In genomic region chr1:99969260-99969728, GRCh38 we compare ENCODE assay signal across 8 cellular contexts. TPM values are rescaled to one million over a fixed set of nuclear protein-coding genes. Genes with fewer than 3 reads are reported as not detected.
DNase-seq lines count a peak whose midpoint lies in the region; ATAC-seq and TF ChIP-seq lines count a peak whose summit lies in the region.

No MANE protein-coding gene starts in this region.

- no peak for TF ChIP-seq CTCF in HL-60 (IDR thresholded peaks at IDR 0.05; ENCODE audit: insufficient read depth, low read length)
- TF ChIP-seq CTCF in ascending aorta (IDR thresholded peaks at IDR 0.05) = no peak
- no peak for TF ChIP-seq CTCF in thyroid gland (IDR thresholded peaks at IDR 0.05)

- peaks cover 0 to 11% of the 10 kb centered on the region in 2 donors for H3K36me3 Mint-ChIP-seq in CD4-positive, alpha-beta memory T cell

- H3K4me1 Mint-ChIP-seq in CD4-positive, alpha-beta memory T cell = peaks cover 16 to 47% (median 32%) of the 10 kb centered on the region in 4 donors

- POLR2A ChIA-PET in CD4-positive, alpha-beta memory T cell (lab: Charles Lee; ENCODE audit: partially characterized antibody) = interaction anchor here (0.9 to 2.2 kb wide), 10 partner anchors 22 to 925 kb away, joined by 3 to 41 read pairs (median 4); partner anchors contain the start of genes AGL, DBT, EXTL2 and SASS6

- no peaks in the 10 kb centered on the region for H3K27me3 Mint-ChIP-seq in CD4-positive, alpha-beta memory T cell

- 11 to 13% methylated on average over 6 of the region's 6 CpGs for WGBS in thyroid gland, 2 donors

- H3K27ac Mint-ChIP-seq in CD4-positive, alpha-beta memory T cell = peak overlapping the region; percentile 87 to 95 (median 91)

- H3K27me3 ChIP-seq in CD4-positive, alpha-beta memory T cell (ENCODE audit: insufficient read depth, low read length) = no peaks in the 10 kb centered on the region
- no peaks in the 10 kb centered on the region for H3K27me3 ChIP-seq in HL-60 (ENCODE audit: insufficient read depth, poor library complexity, severe bottlenecking)
- no peaks in the 10 kb centered on the region for H3K27me3 ChIP-seq in ascending aorta
- H3K27me3 ChIP-seq in layer of hippocampus (ENCODE audit: control insufficient read depth, insufficient read depth, low read length) = no peaks in the 10 kb centered on the region
- no peaks in the 10 kb centered on the region for H3K27me3 ChIP-seq in thyroid gland

- H3K4me3 Mint-ChIP-seq in CD4-positive, alpha-beta memory T cell = peak overlapping the region; percentile 67 to 100 (median 97)

- no peak for TF ChIP-seq POLR2A in thyroid gland (IDR thresholded peaks at IDR 0.05)

- CTCF ChIA-PET in CD4-positive, alpha-beta memory T cell (lab: Charles Lee; ENCODE audit: partially characterized antibody) = interaction anchor here (0.9 to 1.5 kb wide), 3 partner anchors 9 to 297 kb away, joined by 3 to 8 read pairs (median 5); partner anchors contain the start of gene RTCA

- DNase-seq in CD4-positive, alpha-beta memory T cell = no peak
- DNase-seq in HL-60 (ENCODE audit: low read depth in 1 of 2, low spot score in 1 of 2) (no peak), ascending aorta (ENCODE audit: low spot score in 2 of 2) (no peak), thyroid gland (peak in 1 of 2 donors; percentile 4), HT-29 (ENCODE audit: low spot score) (no peak)
- no peak for DNase-seq in stimulated activated CD4-positive, alpha-beta T cell treated with anti-CD3 and anti-CD28 coated beads, Interleukin-1b, Interleukin-23, amount 100 ng/mL, for 48 hours

- H3K4me1 ChIP-seq in CD4-positive, alpha-beta memory T cell (ENCODE audit: insufficient read depth, low read length) = peaks cover 34% of the 10 kb centered on the region
- H3K4me1 ChIP-seq in ascending aorta = peaks cover 2 to 4% of the 10 kb centered on the region in 2 donors
- peaks cover 7 to 10% of the 10 kb centered on the region in 2 donors for H3K4me1 ChIP-seq in thyroid gland

- H3K27ac ChIP-seq in CD4-positive, alpha-beta memory T cell (ENCODE audit: low read depth, low read length) = peak overlapping the region; percentile 75
- peak overlapping the region; percentile 74 for H3K27ac ChIP-seq in HL-60 (replicated peaks)
- peak overlapping the region; percentile 66 to 76 for H3K27ac ChIP-seq in ascending aorta
- peak overlapping the region; percentile 3 for H3K27ac ChIP-seq in layer of hippocampus (ENCODE audit: low read depth, low read length)
- H3K27ac ChIP-seq in thyroid gland = peak overlapping the region; percentile 69 to 85 (median 78)

- no peaks in the 10 kb centered on the region for H3K36me3 ChIP-seq in CD4-positive, alpha-beta memory T cell (ENCODE audit: insufficient read depth, low read length)
- H3K36me3 ChIP-seq in ascending aorta (no peaks in the 10 kb centered on the region), thyroid gland (no peaks in the 10 kb centered on the region)

- intact Hi-C loops in CD4-positive, alpha-beta memory T cell (cut with micrococcal nuclease) = no loop called here
- intact Hi-C loops in ascending aorta (cut with DNase I) = loop anchor here (5.0 kb wide), 3 partner anchors 52 to 163 kb away; partner anchors contain the start of genes AGL, SASS6 and TRMT13
- intact Hi-C loops in thyroid gland (cut with DNase I) = no loop called here

- peak overlapping the region; percentile 31 to 74 for H3K4me3 ChIP-seq in CD4-positive, alpha-beta memory T cell (ENCODE audit: low read length in 2 of 2)
- peak overlapping the region; percentile 90 for H3K4me3 ChIP-seq in HL-60 (replicated peaks; ENCODE audit: insufficient read depth, low read length)
- H3K4me3 ChIP-seq in ascending aorta = peak overlapping the region; percentile 82 to 85
- H3K4me3 ChIP-seq in thyroid gland (replicated peaks in 1 of 3) = peak overlapping the region; percentile 68 to 95 (median 78)

- H3K9me3 Mint-ChIP-seq in CD4-positive, alpha-beta memory T cell = no peaks in the 10 kb centered on the region

- ATAC-seq in GM19395 (IDR thresholded peaks at IDR 0.05; ENCODE audit: unreplicated experiment) = peak; percentile 20

- H3K9me3 ChIP-seq in CD4-positive, alpha-beta memory T cell (ENCODE audit: control insufficient read depth in 1 of 2, low read length in 2 of 2) = no peaks in the 10 kb centered on the region
- H3K9me3 ChIP-seq in ascending aorta (no peaks in the 10 kb centered on the region), thyroid gland (no peaks in the 10 kb centered on the region)

RNA-seq across cellular contexts. Expression of gene SLC35A3, which starts 0.5 kb away (rescaled TPM):
- 10 to 100 TPM; 26.6 to 31.5 TPM for total RNA-seq in CD4-positive, alpha-beta memory T cell
- 10 to 100 TPM in 1 of 2 donors, 1 to 10 TPM in 1; 9.0 to 10.3 TPM for polyA plus RNA-seq in CD4-positive, alpha-beta memory T cell
- total RNA-seq in ascending aorta (8.4 TPM), thyroid gland (10 to 100 TPM; 38.3 to 81.2 (median 57.0) TPM)
- 30.5 and 30.8 TPM in 2 replicates for total RNA-seq in HT-29 (2014; rRNA removed; shearing (Covaris generic))

Comparison
In these comparisons a context has a peak if more than half of its experiments do, and no peak if none do; other contexts are left out.
1. H3K27ac ChIP-seq: peak in every context shown above with its lines; median percentile 78 in thyroid gland; 75 in CD4-positive, alpha-beta memory T cell; 74 in HL-60; 71 in ascending aorta; 3 in layer of hippocampus.